2 cellular contexts compared by ENCODE assay signal in genomic region chr18:48668466-48669179, GRCh38.
TF ChIP-seq lines count a peak whose summit lies in the region.

No MANE protein-coding gene starts in this region.

TF ChIP-seq in liver, 16 proteins besides CTCF, POLR2A, EP300 and RAD21 (continued from another document):
- TF ChIP-seq REST (IDR thresholded peaks at IDR 0.05) = no peak
- TF ChIP-seq ZBTB33 (IDR thresholded peaks at IDR 0.05) = no peak
- no peak for TF ChIP-seq HNF4G (IDR thresholded peaks at IDR 0.05)
- TF ChIP-seq ATF3 (IDR thresholded peaks at IDR 0.05) = no peak
- TF ChIP-seq TAF1 (conservative IDR thresholded peaks at IDR 0.05) = no peak
- no peak for TF ChIP-seq JUND (IDR thresholded peaks at IDR 0.05)
- no peak for TF ChIP-seq MAX (IDR thresholded peaks at IDR 0.05)
- no peak for TF ChIP-seq FOXA1 (IDR thresholded peaks at IDR 0.05)
- no peak for TF ChIP-seq GABPA (IDR thresholded peaks at IDR 0.05 in 1 of 2, conservative IDR thresholded peaks at IDR 0.05 in 1 of 2)
- no peak for TF ChIP-seq RXRA (IDR thresholded peaks at IDR 0.05)
- TF ChIP-seq FOXA2 (IDR thresholded peaks at IDR 0.05) = no peak
- TF ChIP-seq SP1 (IDR thresholded peaks at IDR 0.05) = no peak
- TF ChIP-seq EGR1 (IDR thresholded peaks at IDR 0.05; ENCODE audit: low read depth in 2 of 2) = no peak

TF ChIP-seq in HepG2, 621 proteins besides CTCF, POLR2A, EP300 and RAD21 (continued from another document):
- TF ChIP-seq ZBTB39 (CRISPR knock-in tag; IDR thresholded peaks at IDR 0.05) (no peak), NCOA5 (CRISPR knock-in tag; IDR thresholded peaks at IDR 0.05) (no peak), ZFP91 (CRISPR knock-in tag; IDR thresholded peaks at IDR 0.05; ENCODE audit: borderline replicate concordance) (no peak), ZFP37 (CRISPR knock-in tag; IDR thresholded peaks at IDR 0.05; ENCODE audit: borderline replicate concordance) (no peak), TRIM22 (IDR thresholded peaks at IDR 0.05) (no peak), CEBPZ (IDR thresholded peaks at IDR 0.05; ENCODE audit: low read length) (no peak), JUNB (CRISPR knock-in tag; IDR thresholded peaks at IDR 0.05; ENCODE audit: borderline replicate concordance) (no peak), TBP (CRISPR knock-in tag; IDR thresholded peaks at IDR 0.05) (no peak), ZNF782 (CRISPR knock-in tag; IDR thresholded peaks at IDR 0.05; ENCODE audit: borderline replicate concordance) (no peak), RBFOX2 (IDR thresholded peaks at IDR 0.05; ENCODE audit: low read depth, low read length) (no peak), ELF1 (CRISPR knock-in tag; IDR thresholded peaks at IDR 0.05) (no peak)
